25 cellular contexts compared by ENCODE assay signal in the genomic region with DNA sequence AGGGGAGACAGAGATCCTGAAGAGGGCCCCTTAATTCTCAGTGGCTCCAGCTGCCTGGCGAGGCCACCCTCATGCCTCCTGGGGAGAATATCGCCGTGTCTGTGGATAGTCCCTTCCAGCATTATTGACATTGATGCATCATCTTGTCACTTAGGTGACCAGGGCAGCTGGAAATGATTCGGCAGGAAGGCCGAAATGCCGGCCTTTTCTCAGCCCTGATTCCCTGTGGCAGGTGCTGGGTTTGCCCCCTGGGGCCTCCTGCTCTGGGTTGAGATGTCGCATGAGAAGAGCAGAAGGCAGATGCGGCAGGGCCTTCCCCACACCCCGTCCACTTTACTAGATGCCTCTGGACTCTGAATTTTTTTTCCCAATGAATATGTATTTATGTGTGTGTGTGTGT.
A peak's percentile ranks its signal among the peaks of the same experiment; 100 is the strongest.
DNase-seq lines count a peak whose midpoint lies in the region; ATAC-seq lines count a peak whose summit lies in the region.
"Had no signal": no experiment of that assay in that cellular context is flagged by ENCODE, and none has a peak within 500 bp of the region (broad histone marks: within the 10 kb centered on the region; RNA-seq: fewer than 3 reads in every experiment).

No MANE protein-coding gene starts in this region.

- H3K9me3 ChIP-seq in naive thymus-derived CD4-positive, alpha-beta T cell (ENCODE audit: control insufficient read depth in 2 of 3, low read length in 3 of 3): no peaks in the 10 kb centered on the region
- H3K9me3 ChIP-seq: neutrophil, thyroid gland had no signal

- H3K27me3 Mint-ChIP-seq in naive thymus-derived CD4-positive, alpha-beta T cell: no peaks in the 10 kb centered on the region
- H3K27me3 Mint-ChIP-seq: activated CD4-positive, alpha-beta T cell treated with anti-CD3 and anti-CD28 coated beads for 36 hours; activated naive CD4-positive, alpha-beta T cell treated with anti-CD3 and anti-CD28 coated beads, Interleukin-2, amount 10 ng/mL, durations not matched to agents 7 days and 5 days; B cell had no signal

- no peak overlapping the region for H3K27ac Mint-ChIP-seq in naive thymus-derived CD4-positive, alpha-beta T cell
- H3K27ac Mint-ChIP-seq: activated CD4-positive, alpha-beta T cell treated with anti-CD3 and anti-CD28 coated beads for 36 hours; activated naive CD4-positive, alpha-beta T cell treated with anti-CD3 and anti-CD28 coated beads, Interleukin-2, amount 10 ng/mL, durations not matched to agents 7 days and 5 days; B cell had no signal

- DNase-seq in NCI-H1417 (lab: John Stamatoyannopoulos, UW): peak; percentile 23 to 79 (median 30)
- DNase-seq in NCI-H1417 treated with DMSO at 0.1 percent for 48 hours (lab: John Stamatoyannopoulos, UW): no peak
- DNase-seq in DMS53 treated with DMSO at 0.1 percent for 48 hours (lab: John Stamatoyannopoulos, UW; ENCODE audit: unreplicated experiment): peak; percentile 86
- DNase-seq in NCI-H524 treated with DMSO at 0.1 percent for 48 hours (lab: John Stamatoyannopoulos, UW): peak; percentile 42
- peak; percentile 11 for DNase-seq in myocyte (ENCODE audit: low read depth)
- no peak for DNase-seq in cerebellar nuclear complex (lab: John Stamatoyannopoulos, UW)
- DNase-seq in naive thymus-derived CD4-positive, alpha-beta T cell: no peak
- DNase-seq: activated CD4-positive, alpha-beta T cell treated with anti-CD3 and anti-CD28 coated beads for 36 hours; activated naive CD4-positive, alpha-beta T cell treated with anti-CD3 and anti-CD28 coated beads, Interleukin-2, amount 10 ng/mL, durations not matched to agents 7 days and 5 days; activated T-cell treated with anti-CD3 and anti-CD28 coated beads, Interleukin-2, amount 50 U/mL, for 48 hours; amygdala; GDM1; KBM-7; kidney glomerular epithelial cell; NCI-H187 treated with DMSO at 0.1 percent for 48 hours; NCI-H526; Right ventricle myocardium superior; small intestine; stimulated activated naive CD8-positive, alpha-beta T cell treated with anti-CD3 and anti-CD28 coated beads, Interleukin-15, Interleukin-2, amounts not matched to agents 100 U/mL and 50 U/mL, for 24 hours; thyroid gland had no signal

- no peaks in the 10 kb centered on the region for H3K27me3 ChIP-seq in naive thymus-derived CD4-positive, alpha-beta T cell (ENCODE audit: control insufficient read depth in 2 of 2, insufficient read depth in 2 of 2, low read length in 2 of 2)
- H3K27me3 ChIP-seq: neutrophil, thyroid gland had no signal

- H3K4me1 ChIP-seq in naive thymus-derived CD4-positive, alpha-beta T cell (ENCODE audit: control insufficient read depth in 2 of 2, insufficient read depth in 2 of 2, low read length in 2 of 2): no peaks in the 10 kb centered on the region

- H3K36me3 Mint-ChIP-seq in naive thymus-derived CD4-positive, alpha-beta T cell: peaks cover 0 to 22% (median 4%) of the 10 kb centered on the region in 5 donors
- H3K36me3 Mint-ChIP-seq: activated naive CD4-positive, alpha-beta T cell treated with anti-CD3 and anti-CD28 coated beads, Interleukin-2, amount 10 ng/mL, durations not matched to agents 7 days and 5 days had no signal

- H3K4me3 ChIP-seq in naive thymus-derived CD4-positive, alpha-beta T cell (ENCODE audit: low read length): no peak overlapping the region
- H3K4me3 ChIP-seq: coronary artery, lung, thyroid gland had no signal

- POLR2A ChIA-PET in naive thymus-derived CD4-positive, alpha-beta T cell (lab: Charles Lee): no interaction called here

- CTCF ChIA-PET in naive thymus-derived CD4-positive, alpha-beta T cell (lab: Charles Lee): no interaction called here

- no peak for ATAC-seq in naive thymus-derived CD4-positive, alpha-beta T cell
- no peak for ATAC-seq in GM19455 (IDR thresholded peaks at IDR 0.05; ENCODE audit: unreplicated experiment)
- ATAC-seq: activated CD4-positive, alpha-beta T cell treated with anti-CD3 and anti-CD28 coated beads for 36 hours; stimulated activated naive CD8-positive, alpha-beta T cell treated with anti-CD3 and anti-CD28 coated beads, Interleukin-15, Interleukin-2, amounts not matched to agents 100 U/mL and 50 U/mL, for 24 hours had no signal

- intact Hi-C loops in naive thymus-derived CD4-positive, alpha-beta T cell (cut with micrococcal nuclease): no loop called here

- H3K4me3 Mint-ChIP-seq in naive thymus-derived CD4-positive, alpha-beta T cell: no peak overlapping the region
- H3K4me3 Mint-ChIP-seq: activated CD4-positive, alpha-beta T cell treated with anti-CD3 and anti-CD28 coated beads for 36 hours; activated naive CD4-positive, alpha-beta T cell treated with anti-CD3 and anti-CD28 coated beads, Interleukin-2, amount 10 ng/mL, durations not matched to agents 7 days and 5 days; B cell had no signal

- peaks cover 0 to 14% (median 9%) of the 10 kb centered on the region in 7 donors for H3K4me1 Mint-ChIP-seq in naive thymus-derived CD4-positive, alpha-beta T cell
- H3K4me1 Mint-ChIP-seq: activated CD4-positive, alpha-beta T cell treated with anti-CD3 and anti-CD28 coated beads for 36 hours; activated naive CD4-positive, alpha-beta T cell treated with anti-CD3 and anti-CD28 coated beads, Interleukin-2, amount 10 ng/mL, durations not matched to agents 7 days and 5 days had no signal

- no peak overlapping the region for H3K27ac ChIP-seq in naive thymus-derived CD4-positive, alpha-beta T cell (ENCODE audit: low read depth, low read length)
- H3K27ac ChIP-seq: coronary artery, neutrophil, thyroid gland had no signal

- H3K9me3 Mint-ChIP-seq in naive thymus-derived CD4-positive, alpha-beta T cell: no peaks in the 10 kb centered on the region

- H3K36me3 ChIP-seq in naive thymus-derived CD4-positive, alpha-beta T cell (ENCODE audit: control insufficient read depth in 2 of 3, insufficient read depth in 3 of 3, low read length in 3 of 3): peaks cover 0 to 4% (median 0%) of the 10 kb centered on the region in 3 experiments
- H3K36me3 ChIP-seq: thyroid gland had no signal

Comparison
In these comparisons a context has a peak if more than half of its experiments do, and no peak if none do; other contexts are left out.
1. DNase-seq: peak in NCI-H1417 (3 of 3), DMS53 treated with DMSO at 0.1 percent for 48 hours (single experiment), NCI-H524 treated with DMSO at 0.1 percent for 48 hours (single experiment) and myocyte (single experiment); none in NCI-H1417 treated with DMSO at 0.1 percent for 48 hours (single experiment), cerebellar nuclear complex (0 of 2) and naive thymus-derived CD4-positive, alpha-beta T cell (0 of 9).